ENCODE assay signal across 13 cellular contexts in the genomic region with DNA sequence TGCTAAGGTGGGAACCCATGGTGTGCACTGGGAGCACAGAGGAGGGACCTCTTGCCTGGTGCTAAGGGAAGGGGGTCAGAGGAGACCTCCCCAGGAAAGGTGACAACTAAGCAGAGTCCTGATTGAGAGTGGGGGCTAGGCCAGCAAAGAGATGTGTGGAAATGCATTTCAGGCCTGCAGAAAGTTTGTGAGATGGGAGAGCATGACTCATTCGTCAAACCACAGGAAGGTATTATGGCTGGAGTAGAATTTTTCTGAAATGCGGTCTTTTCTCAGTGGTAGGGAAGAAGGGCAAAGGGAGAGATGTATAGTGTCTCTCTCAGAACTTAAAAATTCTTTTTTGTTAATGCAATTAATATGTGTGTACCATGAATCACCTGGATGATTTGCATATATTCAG. TPM values are rescaled to one million over a fixed set of nuclear protein-coding genes. Genes with fewer than 3 reads are reported as not detected.
A peak's percentile ranks its signal among the peaks of the same experiment; 100 is the strongest.
DNase-seq lines count a peak whose midpoint lies in the region; ATAC-seq and TF ChIP-seq lines count a peak whose summit lies in the region.
"Had no signal": no experiment of that assay in that cellular context is flagged by ENCODE, and none has a peak within 500 bp of the region (broad histone marks: within the 10 kb centered on the region; RNA-seq: fewer than 3 reads in every experiment).

No MANE protein-coding gene starts in this region.

- no peak for ATAC-seq in GM21390 (IDR thresholded peaks at IDR 0.05; ENCODE audit: unreplicated experiment)
- no peak for ATAC-seq in right cardiac atrium
- ATAC-seq in GM21515 (IDR thresholded peaks at IDR 0.05; ENCODE audit: unreplicated experiment): no peak
- ATAC-seq: activated CD8-positive, alpha-beta T cell treated with anti-CD3 and anti-CD28 coated beads, Interleukin-2, amount 10 ng/mL, durations not matched to agents 7 days and 5 days had no signal

- 81% methylated on average over 2 of the region's 2 CpGs for WGBS in right cardiac atrium

- H3K9me3 ChIP-seq in right cardiac atrium (ENCODE audit: control insufficient read depth, low read length) (no peaks in the 10 kb centered on the region), ascending aorta (peaks cover 0 to 3% of the 10 kb centered on the region in 2 donors)

- H3K4me3 ChIP-seq in NB4 (ENCODE audit: low read depth, low read length) (no peak overlapping the region), astrocyte of the cerebellum (ENCODE audit: low read depth, low read length) (no peak overlapping the region), right cardiac atrium (ENCODE audit: low read length) (no peak overlapping the region), ascending aorta (no peak overlapping the region)
- H3K4me3 ChIP-seq: dorsolateral prefrontal cortex had no signal

- intact Hi-C loops in right cardiac atrium (cut with DNase I) (no loop called here), ascending aorta (cut with DNase I) (no loop called here)

- H3K27me3 ChIP-seq in right cardiac atrium (ENCODE audit: control insufficient read depth, insufficient read depth) (no peaks in the 10 kb centered on the region), ascending aorta (no peaks in the 10 kb centered on the region)
- H3K27me3 ChIP-seq: dorsolateral prefrontal cortex had no signal

- in situ Hi-C loops in astrocyte of the cerebellum (cut with HindIII; ENCODE audit: low sequenced_read_pairs): no loop called here

- no peak for TF ChIP-seq CTCF in NB4 (IDR thresholded peaks at IDR 0.05; ENCODE audit: low read depth, low read length)
- no peak for TF ChIP-seq CTCF in astrocyte of the cerebellum (IDR thresholded peaks at IDR 0.05; ENCODE audit: low read depth, low read length, missing control alignments)
- no peak for TF ChIP-seq CTCF in ascending aorta (IDR thresholded peaks at IDR 0.05)

- H3K4me1 ChIP-seq in right cardiac atrium (ENCODE audit: control insufficient read depth, insufficient read depth, low read length) (no peaks in the 10 kb centered on the region), ascending aorta (no peaks in the 10 kb centered on the region)

- no peaks in the 10 kb centered on the region for H3K36me3 ChIP-seq in ascending aorta

- TF ChIP-seq POLR2A in NB4 (IDR thresholded peaks at IDR 0.05; ENCODE audit: extremely low read depth, insufficient read length): no peak

- H3K27ac ChIP-seq in right cardiac atrium (ENCODE audit: low read length): no peak overlapping the region
- H3K27ac ChIP-seq in ascending aorta: no peak overlapping the region
- H3K27ac ChIP-seq: C4-2B, dorsolateral prefrontal cortex had no signal

- DNase-seq in EH (ENCODE audit: low read depth) (peak; percentile 86), NB4 (ENCODE audit: low read depth) (peak; percentile 88), astrocyte of the cerebellum (ENCODE audit: low read depth) (peak; percentile 68), iris pigment epithelial cell (ENCODE audit: low read depth) (peak; percentile 76), right cardiac atrium (no peak), ascending aorta (ENCODE audit: low spot score in 2 of 2) (no peak)
- DNase-seq: activated CD8-positive, alpha-beta T cell treated with anti-CD3 and anti-CD28 coated beads, Interleukin-2, amount 10 ng/mL, durations not matched to agents 7 days and 5 days; dorsolateral prefrontal cortex; midbrain; stimulated activated CD4-positive, alpha-beta T cell treated with anti-CD3 and anti-CD28 coated beads, Interleukin-4, amount 100 ng/mL, for 24 hours had no signal

RNA-seq across cellular contexts. Expression of gene EDN1, which starts 23.6 kb away (rescaled TPM):
- 1 to 10 TPM; 1.3 to 5.8 (median 2.0) TPM for total RNA-seq in right cardiac atrium
- polyA plus RNA-seq in right cardiac atrium: 4.2 TPM
- total RNA-seq in ascending aorta: 27.8 TPM
- total RNA-seq: activated CD8-positive, alpha-beta T cell treated with anti-CD3 and anti-CD28 coated beads, Interleukin-2, amount 10 ng/mL, durations not matched to agents 7 days and 5 days had no signal

Comparison
In these comparisons a context has a peak if more than half of its experiments do, and no peak if none do; other contexts are left out.
1. DNase-seq: peak in EH (single experiment), NB4 (single experiment), astrocyte of the cerebellum (single experiment) and iris pigment epithelial cell (single experiment); none in right cardiac atrium (0 of 3) and ascending aorta (0 of 2).